12 cellular contexts compared by ENCODE assay signal in the genomic region with DNA sequence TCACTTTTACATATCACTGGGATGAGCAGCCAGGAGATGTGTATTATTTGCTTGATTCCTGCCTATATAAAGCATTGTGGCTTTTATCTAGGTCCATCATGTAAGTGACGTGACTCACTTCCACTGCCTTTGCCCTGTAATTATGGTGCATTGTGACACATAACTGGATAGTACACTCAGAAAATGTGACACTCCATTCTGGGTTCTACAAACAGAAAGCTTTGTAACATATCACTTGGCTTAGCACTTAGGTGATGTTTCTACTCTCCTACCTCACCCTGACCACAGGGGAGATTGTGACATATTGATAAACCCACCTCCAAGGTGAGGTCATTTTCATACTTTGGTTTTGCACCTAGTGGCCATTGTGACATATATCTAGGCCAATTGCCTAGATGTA. TPM values are rescaled to one million over a fixed set of nuclear protein-coding genes. Genes with fewer than 3 reads are reported as not detected.
DNase-seq lines count a peak whose midpoint lies in the region; ATAC-seq lines count a peak whose summit lies in the region.
"Not testable (repeated sequence)": the region's sequence is repeated elsewhere in the genome, so short reads cannot be mapped to it uniquely, and the experiment has no call there.
"Had no signal": no experiment of that assay in that cellular context is flagged by ENCODE, and none has a peak within 500 bp of the region (broad histone marks: within the 10 kb centered on the region; RNA-seq: fewer than 3 reads in every experiment).

No MANE protein-coding gene starts in this region.

- ATAC-seq in HG02610 (IDR thresholded peaks at IDR 0.05; ENCODE audit: unreplicated experiment), result peak; percentile 86
- ATAC-seq in activated CD4-positive, CD25-positive, alpha-beta regulatory T cell treated with anti-CD3 and anti-CD28 coated beads, Interleukin-2, amount 50 U/mL, for 24 hours, result peak; percentile 32 to 84
- peak; percentile 88 for ATAC-seq in activated T-helper 17 cell treated with anti-CD3 and anti-CD28 coated beads, Interleukin-2, amount 50 U/mL, for 72 hours (replicated peaks)
- ATAC-seq in activated naive CD8-positive, alpha-beta T cell treated with anti-CD3 and anti-CD28 coated beads, Interleukin-2, amount 50 U/mL, for 24 hours, result peak; percentile 69
- peak; percentile 46 for ATAC-seq in stimulated activated naive CD8-positive, alpha-beta T cell treated with anti-CD3 and anti-CD28 coated beads, Interleukin-15, Interleukin-2, amounts not matched to agents 100 U/mL and 50 U/mL, for 24 hours

- DNase-seq in activated naive CD8-positive, alpha-beta T cell treated with anti-CD3 and anti-CD28 coated beads, Interleukin-2, amount 50 U/mL, for 24 hours; stimulated activated naive CD8-positive, alpha-beta T cell treated with anti-CD3 and anti-CD28 coated beads, Interleukin-15, Interleukin-2, amounts not matched to agents 100 U/mL and 50 U/mL, for 24 hours: not testable (repeated sequence)

- not testable (repeated sequence) for H3K36me3 Mint-ChIP-seq in activated T-helper 17 cell treated with anti-CD3 and anti-CD28 coated beads, Interleukin-2, amount 50 U/mL, for 72 hours (ENCODE audit: low read depth); activated naive CD8-positive, alpha-beta T cell treated with anti-CD3 and anti-CD28 coated beads, Interleukin-2, amount 50 U/mL, for 24 hours (ENCODE audit: low read depth)

- H3K4me3 Mint-ChIP-seq in activated T-helper 17 cell treated with anti-CD3 and anti-CD28 coated beads, Interleukin-2, amount 50 U/mL, for 72 hours; activated naive CD8-positive, alpha-beta T cell treated with anti-CD3 and anti-CD28 coated beads, Interleukin-2, amount 50 U/mL, for 24 hours: not testable (repeated sequence)

- not testable (repeated sequence) for H3K9me3 Mint-ChIP-seq in activated T-helper 17 cell treated with anti-CD3 and anti-CD28 coated beads, Interleukin-2, amount 50 U/mL, for 72 hours; activated naive CD8-positive, alpha-beta T cell treated with anti-CD3 and anti-CD28 coated beads, Interleukin-2, amount 50 U/mL, for 24 hours

- H3K27me3 Mint-ChIP-seq in activated T-helper 17 cell treated with anti-CD3 and anti-CD28 coated beads, Interleukin-2, amount 50 U/mL, for 72 hours; activated naive CD8-positive, alpha-beta T cell treated with anti-CD3 and anti-CD28 coated beads, Interleukin-2, amount 50 U/mL, for 24 hours: not testable (repeated sequence)

- H3K4me1 Mint-ChIP-seq in activated T-helper 17 cell treated with anti-CD3 and anti-CD28 coated beads, Interleukin-2, amount 50 U/mL, for 72 hours; activated naive CD8-positive, alpha-beta T cell treated with anti-CD3 and anti-CD28 coated beads, Interleukin-2, amount 50 U/mL, for 24 hours: not testable (repeated sequence)

- not testable (repeated sequence) for H3K27ac Mint-ChIP-seq in activated T-helper 17 cell treated with anti-CD3 and anti-CD28 coated beads, Interleukin-2, amount 50 U/mL, for 72 hours; activated naive CD8-positive, alpha-beta T cell treated with anti-CD3 and anti-CD28 coated beads, Interleukin-2, amount 50 U/mL, for 24 hours

RNA-seq across cellular contexts. Expression of gene BPY2B, which starts 21.8 kb away (rescaled TPM):
- total RNA-seq in activated T-helper 17 cell treated with anti-CD3 and anti-CD28 coated beads, Interleukin-2, amount 50 U/mL, for 72 hours, result not detected
- total RNA-seq: A673; CD4-positive, alpha-beta memory T cell; CD4-positive, CD25-positive, alpha-beta regulatory T cell; CD8-positive, alpha-beta memory T cell; Daoy; G401; GM12878 had no signal
